In the genomic region with DNA sequence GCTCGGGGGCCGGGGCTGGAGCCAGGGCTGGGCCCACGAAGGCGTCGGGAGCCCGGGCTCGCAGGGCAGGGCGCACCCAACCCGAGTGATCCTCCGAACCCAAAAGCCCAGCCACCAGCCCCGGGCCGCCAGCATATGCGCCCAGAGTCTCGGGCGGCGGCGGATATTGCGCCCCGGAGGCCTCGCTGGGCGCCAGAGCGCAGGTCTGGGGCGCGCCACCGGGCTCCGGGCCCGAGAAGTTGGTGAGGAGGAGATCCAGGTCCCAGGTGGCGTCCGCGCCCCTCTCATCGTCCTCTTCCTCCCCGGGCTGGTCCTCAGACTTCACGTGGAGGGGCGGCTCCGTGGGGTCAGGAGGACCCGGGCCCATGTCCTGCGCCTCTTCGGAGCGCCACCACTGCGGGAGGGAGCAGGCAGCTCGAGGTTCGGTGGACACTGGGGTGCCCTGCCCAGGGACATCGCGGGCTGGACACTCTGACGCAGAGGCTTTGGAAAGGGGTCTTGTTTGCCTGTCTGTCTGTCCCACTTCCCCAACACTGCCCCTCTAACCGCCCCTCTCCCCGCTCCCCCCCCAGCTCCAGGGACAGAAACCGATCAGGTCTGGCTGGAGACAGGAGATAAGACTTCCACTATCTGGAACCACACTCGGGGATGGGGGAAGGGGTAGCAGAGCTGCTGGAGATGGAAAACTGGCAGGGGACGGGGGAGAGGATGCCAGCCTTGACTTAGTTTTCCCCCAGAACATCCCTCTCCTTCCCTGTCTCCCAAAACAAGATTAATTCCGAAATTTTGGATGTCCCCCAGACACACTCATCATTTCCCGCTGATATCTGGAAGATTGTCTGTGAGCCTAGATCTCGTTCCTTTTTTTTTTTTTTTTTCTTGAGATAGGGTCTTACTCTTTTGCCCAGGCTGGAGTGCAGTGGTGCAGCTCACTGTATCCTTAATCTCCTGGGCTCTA, we compare ENCODE assay signal across 9 cellular contexts. TPM values are rescaled to one million over a fixed set of nuclear protein-coding genes. Genes with fewer than 3 reads are reported as not detected.
DNase-seq lines count a peak whose midpoint lies in the region; ATAC-seq and TF ChIP-seq lines count a peak whose summit lies in the region.
"Had no signal": no experiment of that assay in that cellular context is flagged by ENCODE, and none has a peak within 500 bp of the region (broad histone marks: within the 10 kb centered on the region; RNA-seq: fewer than 3 reads in every experiment).

No MANE protein-coding gene starts in this region.

- no peaks in the 10 kb centered on the region for H3K27me3 ChIP-seq in CD4-positive, alpha-beta T cell (ENCODE audit: control insufficient read depth, insufficient read depth, low read length)
- H3K27me3 ChIP-seq in Karpas-422 (ENCODE audit: low read length) (no peaks in the 10 kb centered on the region), colonic mucosa (no peaks in the 10 kb centered on the region), thyroid gland (no peaks in the 10 kb centered on the region)

- no peak for ATAC-seq in CD4-positive, alpha-beta T cell (ENCODE audit: poor library complexity)
- no peak for ATAC-seq in GM19328 (IDR thresholded peaks at IDR 0.05; ENCODE audit: unreplicated experiment)
- ATAC-seq in HG02852 (IDR thresholded peaks at IDR 0.05; ENCODE audit: unreplicated experiment): no peak
- ATAC-seq in HG03097 (IDR thresholded peaks at IDR 0.05; ENCODE audit: low FRiP score, unreplicated experiment): no peak

- H3K27ac ChIP-seq in CD4-positive, alpha-beta T cell (ENCODE audit: low read depth, low read length): peak overlapping the region; percentile 2
- H3K27ac ChIP-seq in Karpas-422 (ENCODE audit: low read length) (no peak overlapping the region), colonic mucosa (peak overlapping the region; percentile 19), thyroid gland (peak overlapping the region in 1 of 3 donors; percentile 41)
- H3K27ac ChIP-seq: adrenal gland had no signal

- TF ChIP-seq CTCF in CD4-positive, alpha-beta T cell (IDR thresholded peaks at IDR 0.05): peak; percentile 34
- TF ChIP-seq CTCF in colonic mucosa (IDR thresholded peaks at IDR 0.05) (no peak), nephron (IDR thresholded peaks at IDR 0.05; ENCODE audit: unreplicated experiment in 3 of 3) (no peak), thyroid gland (IDR thresholded peaks at IDR 0.05) (peak in 2 of 6 experiments; percentile 0 to 11)

- H3K9me3 ChIP-seq in CD4-positive, alpha-beta T cell (ENCODE audit: control insufficient read depth, low read length): peaks cover 10% of the 10 kb centered on the region
- peaks cover 10% of the 10 kb centered on the region for H3K9me3 ChIP-seq in Karpas-422 (ENCODE audit: low read length)
- no peaks in the 10 kb centered on the region for H3K9me3 ChIP-seq in colonic mucosa
- no peaks in the 10 kb centered on the region for H3K9me3 ChIP-seq in thyroid gland
- H3K9me3 ChIP-seq: adrenal gland had no signal

- WGBS in thyroid gland, 2 donors: 27 to 31% methylated on average over 11 to 16 of the region's 53 CpGs

- H3K4me1 ChIP-seq in Karpas-422 (ENCODE audit: low read length) (peaks cover 27% of the 10 kb centered on the region), colonic mucosa (no peaks in the 10 kb centered on the region), thyroid gland (peaks cover 12 to 14% of the 10 kb centered on the region in 2 donors)

- peak overlapping the region; percentile 72 for H3K4me2 ChIP-seq in Karpas-422 (ENCODE audit: low read depth, low read length, poor library complexity, severe bottlenecking)

- no peak for TF ChIP-seq POLR2A in thyroid gland (IDR thresholded peaks at IDR 0.05)

- no peak overlapping the region for H3K27ac Mint-ChIP-seq in CD4-positive, alpha-beta T cell
- H3K27ac Mint-ChIP-seq in nephron: no peak overlapping the region

- POLR2A ChIA-PET in CD4-positive, alpha-beta T cell (lab: Charles Lee): interaction anchor here (0.9 to 2.4 kb wide), 12 partner anchors 13 to 267 kb away, joined by 3 to 17 read pairs (median 5); partner anchors contain the start of genes CALR, FARSA, GADD45GIP1 and JUNB

- H3K4me1 Mint-ChIP-seq in CD4-positive, alpha-beta T cell (ENCODE audit: low read depth): peaks cover 28% of the 10 kb centered on the region
- H3K4me1 Mint-ChIP-seq in nephron: peaks cover 13% of the 10 kb centered on the region

- peaks cover under 1% of the 10 kb centered on the region for H3K79me2 ChIP-seq in Karpas-422 (ENCODE audit: low read length)

- no peaks in the 10 kb centered on the region for H3K9me3 Mint-ChIP-seq in CD4-positive, alpha-beta T cell
- peaks cover 3% of the 10 kb centered on the region for H3K9me3 Mint-ChIP-seq in nephron

- peaks cover 4% of the 10 kb centered on the region for H3K36me3 Mint-ChIP-seq in CD4-positive, alpha-beta T cell (ENCODE audit: low read depth)
- no peaks in the 10 kb centered on the region for H3K36me3 Mint-ChIP-seq in nephron (ENCODE audit: low read depth)

- H3K9me2 ChIP-seq in Karpas-422 (replicated peaks; ENCODE audit: insufficient read depth, low read length): no peaks in the 10 kb centered on the region

- peak overlapping the region; percentile 46 for H3K9ac ChIP-seq in Karpas-422 (ENCODE audit: low read length)
- H3K9ac ChIP-seq in colonic mucosa (ENCODE audit: low read depth in 2 of 2, low read length in 2 of 2): peak overlapping the region; percentile 14 to 66

- no peak overlapping the region for H2AFZ ChIP-seq in Karpas-422 (ENCODE audit: low read length)

- intact Hi-C loops in CD4-positive, alpha-beta T cell (cut with DNase I, micrococcal nuclease): loop anchor here (1.0 kb wide), 1 partner anchor 79 kb away; no protein-coding TSS in a partner anchor
- intact Hi-C loops in colonic mucosa (cut with DNase I): loop anchor here (5.0 kb wide), 1 partner anchor 76 kb away; no protein-coding TSS in a partner anchor
- intact Hi-C loops in thyroid gland (cut with DNase I): loop anchor here (2.0 to 10.0 kb wide), 2 partner anchors 49 to 79 kb away; partner anchors contain the start of genes CALR and FARSA

- no peaks in the 10 kb centered on the region for H4K20me1 ChIP-seq in Karpas-422 (ENCODE audit: insufficient read depth, low read depth, low read length)

- H3K4me3 Mint-ChIP-seq in CD4-positive, alpha-beta T cell: peak overlapping the region; percentile 66
- H3K4me3 Mint-ChIP-seq in nephron: peak overlapping the region; percentile 35 to 74 (median 55)

- DNase-seq in CD4-positive, alpha-beta T cell: no peak
- no peak for DNase-seq in Karpas-422
- no peak for DNase-seq in colonic mucosa
- no peak for DNase-seq in thyroid gland

- CTCF ChIA-PET in CD4-positive, alpha-beta T cell (lab: Charles Lee): interaction anchor here (0.6 to 1.7 kb wide), 9 partner anchors 15 to 570 kb away, joined by 3 to 17 read pairs (median 4); partner anchors contain the start of genes CALR, FARSA and SYCE2

- H3K36me3 ChIP-seq in Karpas-422 (ENCODE audit: insufficient read depth, low read length) (no peaks in the 10 kb centered on the region), colonic mucosa (no peaks in the 10 kb centered on the region), thyroid gland (no peaks in the 10 kb centered on the region)
- H3K36me3 ChIP-seq: adrenal gland had no signal

- peak overlapping the region; percentile 58; the same call in 1 of the 2 replicates for H3K4me3 ChIP-seq in Karpas-422 (ENCODE audit: low read length)
- peak overlapping the region; percentile 50 for H3K4me3 ChIP-seq in colonic mucosa
- peak overlapping the region in 1 of 3 donors; percentile 33 for H3K4me3 ChIP-seq in thyroid gland (replicated peaks in 1 of 3)

- no peaks in the 10 kb centered on the region for H3K27me3 Mint-ChIP-seq in CD4-positive, alpha-beta T cell
- peaks cover 70% of the 10 kb centered on the region for H3K27me3 Mint-ChIP-seq in nephron (ENCODE audit: low read depth)

RNA-seq across cellular contexts. Expression of gene KLF1, which starts 1.0 kb away (rescaled TPM):
- total RNA-seq in CD4-positive, alpha-beta T cell: not detected
- total RNA-seq in Karpas-422 (2014; rRNA removed; shearing (Covaris generic); ENCODE audit: low replicate concordance): not detected in 2 replicates
- total RNA-seq in colonic mucosa (under 1 TPM in 1 of 2 donors, not detected in 1; 0.25 TPM), thyroid gland (not detected)

RNA-seq across cellular contexts. Expression of gene DNASE2, which starts 4.8 kb away (rescaled TPM):
- total RNA-seq in CD4-positive, alpha-beta T cell: 10 to 100 TPM; 10.4 to 11.1 TPM
- total RNA-seq in Karpas-422 (2014; rRNA removed; shearing (Covaris generic); ENCODE audit: low replicate concordance): 47.1 and 61.3 TPM in 2 replicates
- total RNA-seq in colonic mucosa (10 to 100 TPM; 29.0 to 33.5 TPM), thyroid gland (10 to 100 TPM; 35.4 to 67.3 (median 59.1) TPM)

RNA-seq across cellular contexts. Expression of gene GCDH, which starts 4.9 kb away (rescaled TPM):
- total RNA-seq in CD4-positive, alpha-beta T cell: 10 to 100 TPM; 39.2 to 42.1 TPM
- total RNA-seq in Karpas-422 (2014; rRNA removed; shearing (Covaris generic); ENCODE audit: low replicate concordance): 24.9 and 32.8 TPM in 2 replicates
- total RNA-seq in colonic mucosa (10 to 100 TPM; 21.1 to 39.2 TPM), thyroid gland (10 to 100 TPM; 31.2 to 63.7 (median 46.7) TPM)

RNA-seq across cellular contexts. Expression of gene SYCE2, which starts 33.1 kb away (rescaled TPM):
- 1 to 10 TPM; 2.1 to 3.5 TPM for total RNA-seq in CD4-positive, alpha-beta T cell
- total RNA-seq in Karpas-422 (2014; rRNA removed; shearing (Covaris generic); ENCODE audit: low replicate concordance): 0.22 and 2.5 TPM in 2 replicates
- under 1 TPM in 1 of 2 donors, not detected in 1; 0.32 TPM for total RNA-seq in colonic mucosa
- total RNA-seq in thyroid gland: not detected

RNA-seq across cellular contexts. Expression of gene FARSA, which starts 47.5 kb away (rescaled TPM):
- 10 to 100 TPM; 17.2 TPM for total RNA-seq in CD4-positive, alpha-beta T cell
- 59.7 and 92.6 TPM in 2 replicates for total RNA-seq in Karpas-422 (2014; rRNA removed; shearing (Covaris generic); ENCODE audit: low replicate concordance)
- 100 to 1,000 TPM in 1 of 2 donors, 10 to 100 TPM in 1; 46.9 to 111 TPM for total RNA-seq in colonic mucosa
- total RNA-seq in thyroid gland: 10 to 100 TPM; 43.5 to 61.5 (median 53.4) TPM
